1 cellular context compared by ENCODE assay signal in the genomic region with DNA sequence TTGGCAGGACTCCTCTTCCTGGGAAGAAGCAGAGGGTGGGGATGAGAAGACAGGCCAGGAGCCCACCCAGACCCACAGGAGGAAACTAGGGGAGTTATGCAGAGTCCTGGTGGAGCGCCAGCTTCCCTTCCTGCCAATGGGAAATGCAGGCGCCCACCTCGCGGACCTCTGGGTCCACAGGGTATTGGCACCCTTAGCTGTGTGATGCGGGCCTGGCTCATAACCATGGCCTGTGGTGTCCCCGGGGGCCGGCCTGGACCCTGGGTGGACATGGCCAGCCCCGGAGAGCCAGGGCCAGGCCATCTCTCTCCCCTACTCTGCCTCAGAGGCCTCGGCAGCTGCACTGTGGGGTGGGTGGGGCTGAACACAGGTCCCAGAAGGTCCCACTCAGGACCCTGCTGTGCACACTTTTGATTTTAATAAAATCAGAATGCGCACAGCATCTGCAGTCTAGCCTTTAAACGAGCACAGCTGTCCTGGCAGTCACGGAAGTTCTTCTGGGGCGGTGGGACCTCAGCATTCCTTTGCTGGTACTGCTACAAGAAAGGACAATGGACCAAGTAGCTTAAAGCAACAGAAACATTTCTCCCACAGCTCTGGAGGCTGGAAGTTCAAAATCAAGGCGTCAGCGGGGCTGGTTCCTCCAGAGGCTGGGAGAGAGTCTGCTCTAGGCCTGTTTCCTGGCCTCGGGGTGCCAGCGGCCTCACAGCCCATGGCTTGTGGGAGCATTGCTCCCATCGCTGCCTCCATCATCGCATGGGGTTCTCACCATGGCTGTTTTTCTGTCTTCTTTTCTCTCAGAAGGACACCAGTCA.
TF ChIP-seq lines count a peak whose summit lies in the region.

No MANE protein-coding gene starts in this region.

TF ChIP-seq in IMR-90, 13 proteins besides CTCF, POLR2A, EP300 and RAD21:
- no peak for TF ChIP-seq RCOR1 (IDR thresholded peaks at IDR 0.05; ENCODE audit: insufficient replicate concordance, low read length)
- no peak for TF ChIP-seq MAFK (IDR thresholded peaks at IDR 0.05; ENCODE audit: low read depth, low read length)
- no peak for TF ChIP-seq CEBPB (IDR thresholded peaks at IDR 0.05; ENCODE audit: low read depth, low read length)
- TF ChIP-seq BHLHE40 (IDR thresholded peaks at IDR 0.05; ENCODE audit: low read depth, low read length): no peak
- no peak for TF ChIP-seq SMC3 (IDR thresholded peaks at IDR 0.05; ENCODE audit: low read depth, low read length)
- TF ChIP-seq CHD1 (IDR thresholded peaks at IDR 0.05; ENCODE audit: low read depth, low read length): no peak
- TF ChIP-seq, protein P1, sequence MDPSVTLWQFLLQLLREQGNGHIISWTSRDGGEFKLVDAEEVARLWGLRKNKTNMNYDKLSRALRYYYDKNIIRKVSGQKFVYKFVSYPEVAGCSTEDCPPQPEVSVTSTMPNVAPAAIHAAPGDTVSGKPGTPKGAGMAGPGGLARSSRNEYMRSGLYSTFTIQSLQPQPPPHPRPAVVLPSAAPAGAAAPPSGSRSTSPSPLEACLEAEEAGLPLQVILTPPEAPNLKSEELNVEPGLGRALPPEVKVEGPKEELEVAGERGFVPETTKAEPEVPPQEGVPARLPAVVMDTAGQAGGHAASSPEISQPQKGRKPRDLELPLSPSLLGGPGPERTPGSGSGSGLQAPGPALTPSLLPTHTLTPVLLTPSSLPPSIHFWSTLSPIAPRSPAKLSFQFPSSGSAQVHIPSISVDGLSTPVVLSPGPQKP (IDR thresholded peaks at IDR 0.05; ENCODE audit: borderline replicate concordance, low read depth, low read length): no peak
- TF ChIP-seq RFX5 (IDR thresholded peaks at IDR 0.05; ENCODE audit: low read depth, low read length): no peak
- TF ChIP-seq, protein P2, sequence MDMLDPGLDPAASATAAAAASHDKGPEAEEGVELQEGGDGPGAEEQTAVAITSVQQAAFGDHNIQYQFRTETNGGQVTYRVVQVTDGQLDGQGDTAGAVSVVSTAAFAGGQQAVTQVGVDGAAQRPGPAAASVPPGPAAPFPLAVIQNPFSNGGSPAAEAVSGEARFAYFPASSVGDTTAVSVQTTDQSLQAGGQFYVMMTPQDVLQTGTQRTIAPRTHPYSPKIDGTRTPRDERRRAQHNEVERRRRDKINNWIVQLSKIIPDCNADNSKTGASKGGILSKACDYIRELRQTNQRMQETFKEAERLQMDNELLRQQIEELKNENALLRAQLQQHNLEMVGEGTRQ (IDR thresholded peaks at IDR 0.05; ENCODE audit: low read depth, low read length): no peak
